In the genomic region with DNA sequence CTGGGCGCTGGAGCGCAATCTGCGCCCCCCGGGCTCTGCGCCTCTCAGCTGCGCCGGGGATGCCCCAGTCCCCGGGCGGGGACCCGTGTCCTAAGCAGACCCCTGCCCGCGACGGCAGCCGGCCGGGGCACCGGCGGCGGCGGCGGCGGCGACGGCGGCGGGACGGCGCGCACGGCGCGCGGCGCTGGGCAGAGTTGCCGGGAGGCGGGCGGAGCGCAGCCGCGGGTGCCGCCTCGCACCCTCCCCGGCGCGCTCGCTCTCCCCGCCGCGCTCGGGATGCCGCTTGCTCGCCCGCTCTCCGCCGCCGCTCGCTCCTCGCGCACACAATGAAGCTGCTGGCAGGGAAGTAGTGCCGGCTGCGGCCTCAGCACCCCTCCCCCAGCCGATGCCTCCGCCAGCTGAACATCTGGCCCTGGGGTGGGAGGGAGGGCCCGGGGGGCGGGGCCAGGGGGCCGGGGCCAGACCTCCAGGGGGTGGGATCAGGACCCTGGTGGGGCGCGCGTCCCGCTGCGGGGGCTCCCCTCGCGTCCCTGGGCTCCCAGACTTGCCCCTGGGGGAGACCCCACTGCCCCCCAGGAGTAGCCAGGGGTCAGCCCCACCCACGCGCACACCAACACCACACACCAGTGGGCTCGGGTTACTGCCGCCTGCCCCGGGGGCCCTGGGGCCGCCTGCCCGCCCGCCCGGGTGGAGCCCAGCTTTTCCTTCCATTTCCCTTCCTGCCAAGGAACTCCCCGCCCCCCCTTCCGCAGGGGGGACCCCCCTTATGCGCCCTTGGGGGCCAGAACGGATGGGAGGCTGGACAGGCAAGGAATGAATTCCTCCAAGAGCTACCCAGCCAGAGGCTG, we compare ENCODE assay signal across 1 cellular context.
TF ChIP-seq lines count a peak whose summit lies in the region.

RCOR2 (minus strand) TSS at position 328 of the 848 bp plus-strand sequence. CDS start 708 bp downstream, outside the sequence.

TF ChIP-seq in HepG2, 621 proteins besides CTCF, POLR2A, EP300 and RAD21 (continued from another document and continues in another):
- TF ChIP-seq ZNF740 (CRISPR knock-in tag; IDR thresholded peaks at IDR 0.05) (0 out of 2 replicates have a peak, but pooled peaks have one; percentile 41), SIN3A (IDR thresholded peaks at IDR 0.05; ENCODE audit: borderline replicate concordance, low read depth, low read length) (peak; percentile 68; the same call in 1 of the 2 replicates), RXRB (CRISPR knock-in tag; IDR thresholded peaks at IDR 0.05; ENCODE audit: borderline replicate concordance) (peak; percentile 32; the same call in 1 of the 2 replicates), ZNF672 (CRISPR knock-in tag; IDR thresholded peaks at IDR 0.05) (no peak), MEF2D (CRISPR knock-in tag; IDR thresholded peaks at IDR 0.05) (no peak), KAT7 (CRISPR knock-in tag; IDR thresholded peaks at IDR 0.05; ENCODE audit: borderline replicate concordance) (peak; percentile 28; the same call in 1 of the 2 replicates), MAX (IDR thresholded peaks at IDR 0.05) (peak; percentile 85), ZNF432 (CRISPR knock-in tag; IDR thresholded peaks at IDR 0.05; ENCODE audit: borderline replicate concordance) (no peak), ZSCAN22 (CRISPR knock-in tag; IDR thresholded peaks at IDR 0.05) (peak; percentile 89), POLR2G (IDR thresholded peaks at IDR 0.05; ENCODE audit: low read depth, low read length) (peak; percentile 60; the same call in 1 of the 2 replicates), NCOA2 (CRISPR knock-in tag; IDR thresholded peaks at IDR 0.05) (peak; percentile 17; the same call in 1 of the 2 replicates), ZFX (CRISPR knock-in tag; IDR thresholded peaks at IDR 0.05; ENCODE audit: low read depth) (peak; percentile 49; the same call in 1 of the 2 replicates), EED (CRISPR knock-in tag; IDR thresholded peaks at IDR 0.05) (no peak), ZNF136 (CRISPR knock-in tag; IDR thresholded peaks at IDR 0.05; ENCODE audit: low read depth) (no peak), CHD2 (IDR thresholded peaks at IDR 0.05; ENCODE audit: low read depth, low read length) (peak; percentile 86), HOXA9 (CRISPR knock-in tag; IDR thresholded peaks at IDR 0.05; ENCODE audit: borderline replicate concordance) (0 out of 2 replicates have a peak, but pooled peaks have one; percentile 3), CENPX (CRISPR knock-in tag; IDR thresholded peaks at IDR 0.05) (no peak), KDM2A (CRISPR knock-in tag; IDR thresholded peaks at IDR 0.05; ENCODE audit: borderline replicate concordance, low read depth) (peak; percentile 60; the same call in 1 of the 2 replicates), MXI1 (IDR thresholded peaks at IDR 0.05; ENCODE audit: borderline replicate concordance, low read depth, low read length) (peak; percentile 56; the same call in 1 of the 3 replicates), SOX5 (CRISPR knock-in tag; IDR thresholded peaks at IDR 0.05; ENCODE audit: borderline replicate concordance) (0 out of 2 replicates have a peak, but pooled peaks have one; percentile 1), SNAPC4 (CRISPR knock-in tag; IDR thresholded peaks at IDR 0.05) (peak; percentile 42; the same call in 1 of the 2 replicates), CREBL2 (CRISPR knock-in tag; IDR thresholded peaks at IDR 0.05; ENCODE audit: borderline replicate concordance) (no peak), ZNF501 (CRISPR knock-in tag; IDR thresholded peaks at IDR 0.05) (peak; percentile 19; the same call in 1 of the 2 replicates), SP1 (IDR thresholded peaks at IDR 0.05) (no peak), SP1 (CRISPR knock-in tag; IDR thresholded peaks at IDR 0.05) (peak; percentile 73; the same call in 1 of the 2 replicates), ZNF354B (CRISPR knock-in tag; IDR thresholded peaks at IDR 0.05) (no peak), POLR2AphosphoS5 (IDR thresholded peaks at IDR 0.05; ENCODE audit: low read depth, low read length) (peak; percentile 54), ZNF780A (CRISPR knock-in tag; IDR thresholded peaks at IDR 0.05) (no peak), ZNF24 (IDR thresholded peaks at IDR 0.05) (no peak), NKX3-1 (CRISPR knock-in tag; IDR thresholded peaks at IDR 0.05) (no peak), ZBTB8A (CRISPR knock-in tag; IDR thresholded peaks at IDR 0.05; ENCODE audit: borderline replicate concordance, low read depth) (0 out of 2 replicates have a peak, but pooled peaks have one; percentile 10), ZBTB7B (CRISPR knock-in tag; IDR thresholded peaks at IDR 0.05) (peak; percentile 27; the same call in 1 of the 2 replicates), CBFB (CRISPR knock-in tag; IDR thresholded peaks at IDR 0.05) (peak; percentile 35; the same call in 1 of the 2 replicates), ZSCAN31 (CRISPR knock-in tag; IDR thresholded peaks at IDR 0.05; ENCODE audit: low read depth) (peak; percentile 27; the same call in 1 of the 2 replicates), SOX6 (IDR thresholded peaks at IDR 0.05) (no peak), SOX6 (CRISPR knock-in tag; IDR thresholded peaks at IDR 0.05) (0 out of 2 replicates have a peak, but pooled peaks have one; percentile 18), TGIF2 (CRISPR knock-in tag; IDR thresholded peaks at IDR 0.05) (peak; percentile 56; the same call in 1 of the 2 replicates), SP2 (CRISPR knock-in tag; IDR thresholded peaks at IDR 0.05) (no peak), CCDC6 (CRISPR knock-in tag; IDR thresholded peaks at IDR 0.05) (peak; percentile 48; the same call in 1 of the 2 replicates), ESRRA (CRISPR knock-in tag; IDR thresholded peaks at IDR 0.05; ENCODE audit: low read depth) (no peak), HOXA3 (CRISPR knock-in tag; IDR thresholded peaks at IDR 0.05) (peak; percentile 71), ZNF761 (CRISPR knock-in tag; conservative IDR thresholded peaks at IDR 0.05) (0 out of 2 replicates have a peak, but pooled peaks have one; percentile 14), ZEB1 (IDR thresholded peaks at IDR 0.05; ENCODE audit: insufficient replicate concordance, low read depth) (no peak), ZHX1 (CRISPR knock-in tag; IDR thresholded peaks at IDR 0.05; ENCODE audit: low read depth) (0 out of 2 replicates have a peak, but pooled peaks have one; percentile 14), ZBTB42 (CRISPR knock-in tag; IDR thresholded peaks at IDR 0.05) (peak; percentile 89; the same call in 1 of the 2 replicates), ZNF546 (CRISPR knock-in tag; conservative IDR thresholded peaks at IDR 0.05) (0 out of 2 replicates have a peak, but pooled peaks have one; percentile 4), PCBP1 (IDR thresholded peaks at IDR 0.05; ENCODE audit: borderline replicate concordance, low read depth, low read length) (peak; percentile 53; the same call in 1 of the 2 replicates)
- TF ChIP-seq, protein P1, sequence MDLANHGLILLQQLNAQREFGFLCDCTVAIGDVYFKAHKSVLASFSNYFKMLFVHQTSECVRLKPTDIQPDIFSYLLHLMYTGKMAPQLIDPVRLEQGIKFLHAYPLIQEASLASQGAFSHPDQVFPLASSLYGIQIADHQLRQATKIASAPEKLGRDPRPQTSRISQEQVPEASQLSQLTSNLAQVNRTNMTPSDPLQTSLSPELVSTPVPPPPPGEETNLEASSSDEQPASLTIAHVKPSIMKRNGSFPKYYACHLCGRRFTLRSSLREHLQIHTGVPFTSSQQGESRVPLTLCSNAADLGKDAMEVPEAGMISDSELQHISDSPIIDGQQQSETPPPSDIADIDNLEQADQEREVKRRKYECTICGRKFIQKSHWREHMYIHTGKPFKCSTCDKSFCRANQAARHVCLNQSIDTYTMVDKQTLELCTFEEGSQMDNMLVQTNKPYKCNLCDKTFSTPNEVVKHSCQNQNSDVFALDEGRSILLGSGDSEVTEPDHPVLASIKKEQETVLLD (CRISPR knock-in tag; IDR thresholded peaks at IDR 0.05; ENCODE audit: low read depth) = peak; percentile 73; the same call in 1 of the 2 replicates
- TF ChIP-seq, protein P2, sequence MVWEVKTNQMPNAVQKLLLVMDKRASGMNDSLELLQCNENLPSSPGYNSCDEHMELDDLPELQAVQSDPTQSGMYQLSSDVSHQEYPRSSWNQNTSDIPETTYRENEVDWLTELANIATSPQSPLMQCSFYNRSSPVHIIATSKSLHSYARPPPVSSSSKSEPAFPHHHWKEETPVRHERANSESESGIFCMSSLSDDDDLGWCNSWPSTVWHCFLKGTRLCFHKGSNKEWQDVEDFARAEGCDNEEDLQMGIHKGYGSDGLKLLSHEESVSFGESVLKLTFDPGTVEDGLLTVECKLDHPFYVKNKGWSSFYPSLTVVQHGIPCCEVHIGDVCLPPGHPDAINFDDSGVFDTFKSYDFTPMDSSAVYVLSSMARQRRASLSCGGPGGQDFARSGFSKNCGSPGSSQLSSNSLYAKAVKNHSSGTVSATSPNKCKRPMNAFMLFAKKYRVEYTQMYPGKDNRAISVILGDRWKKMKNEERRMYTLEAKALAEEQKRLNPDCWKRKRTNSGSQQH (CRISPR knock-in tag; IDR thresholded peaks at IDR 0.05; ENCODE audit: low read depth) = 0 out of 2 replicates have a peak, but pooled peaks have one; percentile 50
- TF ChIP-seq, protein P3, sequence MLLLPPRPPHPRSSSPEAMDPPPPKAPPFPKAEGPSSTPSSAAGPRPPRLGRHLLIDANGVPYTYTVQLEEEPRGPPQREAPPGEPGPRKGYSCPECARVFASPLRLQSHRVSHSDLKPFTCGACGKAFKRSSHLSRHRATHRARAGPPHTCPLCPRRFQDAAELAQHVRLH (CRISPR knock-in tag; IDR thresholded peaks at IDR 0.05; ENCODE audit: borderline replicate concordance, low read depth) = no peak
- TF ChIP-seq, protein P4, sequence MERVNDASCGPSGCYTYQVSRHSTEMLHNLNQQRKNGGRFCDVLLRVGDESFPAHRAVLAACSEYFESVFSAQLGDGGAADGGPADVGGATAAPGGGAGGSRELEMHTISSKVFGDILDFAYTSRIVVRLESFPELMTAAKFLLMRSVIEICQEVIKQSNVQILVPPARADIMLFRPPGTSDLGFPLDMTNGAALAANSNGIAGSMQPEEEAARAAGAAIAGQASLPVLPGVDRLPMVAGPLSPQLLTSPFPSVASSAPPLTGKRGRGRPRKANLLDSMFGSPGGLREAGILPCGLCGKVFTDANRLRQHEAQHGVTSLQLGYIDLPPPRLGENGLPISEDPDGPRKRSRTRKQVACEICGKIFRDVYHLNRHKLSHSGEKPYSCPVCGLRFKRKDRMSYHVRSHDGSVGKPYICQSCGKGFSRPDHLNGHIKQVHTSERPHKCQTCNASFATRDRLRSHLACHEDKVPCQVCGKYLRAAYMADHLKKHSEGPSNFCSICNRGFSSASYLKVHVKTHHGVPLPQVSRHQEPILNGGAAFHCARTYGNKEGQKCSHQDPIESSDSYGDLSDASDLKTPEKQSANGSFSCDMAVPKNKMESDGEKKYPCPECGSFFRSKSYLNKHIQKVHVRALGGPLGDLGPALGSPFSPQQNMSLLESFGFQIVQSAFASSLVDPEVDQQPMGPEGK (CRISPR knock-in tag; IDR thresholded peaks at IDR 0.05) = peak; percentile 91
